In genomic region chr12:47767197-47767724, GRCh38 we compare ENCODE assay signal across 9 cellular contexts. TPM values are rescaled to one million over a fixed set of nuclear protein-coding genes. Genes with fewer than 3 reads are reported as not detected.
DNase-seq lines count a peak whose midpoint lies in the region; ATAC-seq, FAIRE-seq and TF ChIP-seq lines count a peak whose summit lies in the region.
"Had no signal": no experiment of that assay in that cellular context is flagged by ENCODE, and none has a peak within 500 bp of the region (broad histone marks: within the 10 kb centered on the region; RNA-seq: fewer than 3 reads in every experiment).

No MANE protein-coding gene starts in this region.

- peaks cover 10% of the 10 kb centered on the region for H3K27me3 Mint-ChIP-seq in CD4-positive, CD25-positive, alpha-beta regulatory T cell
- peaks cover 7% of the 10 kb centered on the region for H3K27me3 Mint-ChIP-seq in GM23338 (ENCODE audit: insufficient read depth, low read depth, poor library complexity)

- no peaks in the 10 kb centered on the region for H3K36me3 ChIP-seq in CD4-positive, CD25-positive, alpha-beta regulatory T cell (ENCODE audit: control insufficient read depth, insufficient read depth, low read length)
- H3K36me3 ChIP-seq in GM23338 (ENCODE audit: insufficient read depth) (no peaks in the 10 kb centered on the region), OCI-LY1 (ENCODE audit: insufficient read depth, low read length) (no peaks in the 10 kb centered on the region), small intestine (ENCODE audit: control insufficient read depth in 2 of 2, insufficient read depth in 2 of 2, low read length in 2 of 2) (no peaks in the 10 kb centered on the region)

- no peaks in the 10 kb centered on the region for H3K4me1 ChIP-seq in CD4-positive, CD25-positive, alpha-beta regulatory T cell (ENCODE audit: control insufficient read depth, insufficient read depth, low read length, poor library complexity, severe bottlenecking)
- peaks cover 20% of the 10 kb centered on the region for H3K4me1 ChIP-seq in GM23338 (ENCODE audit: insufficient read depth)
- H3K4me1 ChIP-seq in OCI-LY1 (ENCODE audit: insufficient read depth, low read length, severe bottlenecking): no peaks in the 10 kb centered on the region
- H3K4me1 ChIP-seq in small intestine (ENCODE audit: control insufficient read depth in 2 of 2, insufficient read depth in 1 of 2, low read depth in 1 of 2, low read length in 1 of 2): peaks cover 0 to 2% of the 10 kb centered on the region in 2 donors

- H3K9me3 Mint-ChIP-seq in CD4-positive, CD25-positive, alpha-beta regulatory T cell: no peaks in the 10 kb centered on the region
- no peaks in the 10 kb centered on the region for H3K9me3 Mint-ChIP-seq in GM23338

- DNase-seq in CD4-positive, CD25-positive, alpha-beta regulatory T cell: peak; percentile 50 to 81 (median 65)
- peak; percentile 83 for DNase-seq in GM23338 (ENCODE audit: low spot score)
- DNase-seq in activated T-cell treated with anti-CD3 and anti-CD28 coated beads, Interleukin-2, amount 50 U/mL, for 48 hours: peak; percentile 79 to 83
- DNase-seq in foreskin fibroblast: peak in 1 of 2 donors; percentile 65
- DNase-seq in small intestine: peak; percentile 81
- no peak for DNase-seq in NCI-H524 treated with DMSO at 0.1 percent for 48 hours (lab: John Stamatoyannopoulos, UW)

- TF ChIP-seq CTCF in GM23338 (conservative IDR thresholded peaks at IDR 0.05; ENCODE audit: low read depth in 2 of 2): peak; percentile 70 to 90
- peak; percentile 82 for TF ChIP-seq CTCF in OCI-LY1 (IDR thresholded peaks at IDR 0.05; ENCODE audit: low read length)
- TF ChIP-seq CTCF in foreskin fibroblast (IDR thresholded peaks at IDR 0.05; ENCODE audit: low read depth, low read length): peak; percentile 34

- peak; percentile 45 to 74 for ATAC-seq in CD4-positive, CD25-positive, alpha-beta regulatory T cell (ENCODE audit: low read depth in 2 of 2)
- ATAC-seq in GM23338: peak; percentile 70
- no peak for ATAC-seq in HG02798 (IDR thresholded peaks at IDR 0.05; ENCODE audit: poor library complexity, unreplicated experiment)

- no peak overlapping the region for H3K27ac ChIP-seq in CD4-positive, CD25-positive, alpha-beta regulatory T cell (ENCODE audit: insufficient read depth, low read length, poor library complexity, severe bottlenecking)
- H3K27ac ChIP-seq in GM23338 (ENCODE audit: low read depth): no peak overlapping the region
- H3K27ac ChIP-seq in OCI-LY1 (ENCODE audit: low read depth, low read length, poor library complexity, severe bottlenecking): no peak overlapping the region
- no peak overlapping the region for H3K27ac ChIP-seq in small intestine (ENCODE audit: low read depth in 1 of 2, low read length in 1 of 2)

- H3F3A ChIP-seq in GM23338 (replicated peaks; ENCODE audit: low read depth): peaks cover 5% of the 10 kb centered on the region
- H3F3A ChIP-seq in OCI-LY1 (ENCODE audit: insufficient read depth, low read length): no peaks in the 10 kb centered on the region

- H3K27me3 ChIP-seq in CD4-positive, CD25-positive, alpha-beta regulatory T cell (ENCODE audit: control insufficient read depth, insufficient read depth, low read length): no peaks in the 10 kb centered on the region
- H3K27me3 ChIP-seq in GM23338 (ENCODE audit: insufficient read depth) (no peaks in the 10 kb centered on the region), OCI-LY1 (ENCODE audit: insufficient read depth, low read length) (no peaks in the 10 kb centered on the region), small intestine (ENCODE audit: control insufficient read depth in 2 of 2, insufficient read depth in 2 of 2, low read length in 2 of 2) (no peaks in the 10 kb centered on the region)

- H3K4me3 Mint-ChIP-seq in CD4-positive, CD25-positive, alpha-beta regulatory T cell: peak overlapping the region in 2 of 4 donors; percentile 7 to 55
- H3K4me3 Mint-ChIP-seq in GM23338: no peak overlapping the region; the same call in 2 of the 3 replicates

- H3K4me2 ChIP-seq in GM23338 (no peak overlapping the region), OCI-LY1 (ENCODE audit: low read length) (no peak overlapping the region)

- no peak for FAIRE-seq in small intestine (lab: Jason Lieb, UNC)

- no peak overlapping the region for H2AFZ ChIP-seq in GM23338
- H2AFZ ChIP-seq in OCI-LY1 (ENCODE audit: low read length): no peak overlapping the region

- H3K79me2 ChIP-seq in GM23338 (replicated peaks; ENCODE audit: insufficient read depth) (no peaks in the 10 kb centered on the region), OCI-LY1 (ENCODE audit: insufficient read depth, low read length) (no peaks in the 10 kb centered on the region)

- H3K4me3 ChIP-seq in CD4-positive, CD25-positive, alpha-beta regulatory T cell (ENCODE audit: low read depth, low read length): no peak overlapping the region
- H3K4me3 ChIP-seq in GM23338: no peak overlapping the region
- no peak overlapping the region for H3K4me3 ChIP-seq in OCI-LY1 (ENCODE audit: low read depth, low read length, poor library complexity, severe bottlenecking)
- no peak overlapping the region for H3K4me3 ChIP-seq in foreskin fibroblast (ENCODE audit: low read depth in 1 of 2, low read length in 2 of 2)
- no peak overlapping the region for H3K4me3 ChIP-seq in small intestine (ENCODE audit: low read depth in 1 of 2, low read length in 2 of 2)

- H3K9me3 ChIP-seq in CD4-positive, CD25-positive, alpha-beta regulatory T cell (ENCODE audit: control insufficient read depth in 2 of 2, low read length in 2 of 2): no peaks in the 10 kb centered on the region
- H3K9me3 ChIP-seq in OCI-LY1 (ENCODE audit: low read length): no peaks in the 10 kb centered on the region
- H3K9me3 ChIP-seq in small intestine (ENCODE audit: control insufficient read depth, low read depth): no peaks in the 10 kb centered on the region

- no peak overlapping the region for H3K9ac ChIP-seq in OCI-LY1 (ENCODE audit: low read length)

- H3K27ac Mint-ChIP-seq in CD4-positive, CD25-positive, alpha-beta regulatory T cell: no peak overlapping the region
- no peak overlapping the region for H3K27ac Mint-ChIP-seq in GM23338

- H3K9me2 ChIP-seq in GM23338 (ENCODE audit: insufficient read depth): no peaks in the 10 kb centered on the region
- H3K9me2 ChIP-seq in OCI-LY1 (ENCODE audit: low read depth, low read length): no peaks in the 10 kb centered on the region

- H4K20me1 ChIP-seq in GM23338 (replicated peaks; ENCODE audit: insufficient read depth) (no peaks in the 10 kb centered on the region), OCI-LY1 (ENCODE audit: insufficient read depth, low read length) (no peaks in the 10 kb centered on the region)

- peaks cover 0 to 6% (median 2%) of the 10 kb centered on the region in 4 donors for H3K4me1 Mint-ChIP-seq in CD4-positive, CD25-positive, alpha-beta regulatory T cell
- H3K4me1 Mint-ChIP-seq in GM23338: peaks cover 20% of the 10 kb centered on the region

- H3K36me3 Mint-ChIP-seq in CD4-positive, CD25-positive, alpha-beta regulatory T cell: no peaks in the 10 kb centered on the region
- H3K36me3 Mint-ChIP-seq in GM23338 (ENCODE audit: low read depth): peaks cover 2% of the 10 kb centered on the region; the same call in 1 of the 3 replicates

- 32 to 52% (median 33%) methylated on average over 5 of the region's 5 CpGs for WGBS in small intestine, 3 donors

TF ChIP-seq in GM23338, 12 proteins besides CTCF, POLR2A, EP300 and RAD21 (continues in another document):
- no peak for TF ChIP-seq JUNB (IDR thresholded peaks at IDR 0.05; ENCODE audit: unreplicated experiment)
- TF ChIP-seq ETS1 (IDR thresholded peaks at IDR 0.05): no peak
- no peak for TF ChIP-seq EZH2phosphoT487 (IDR thresholded peaks at IDR 0.05; ENCODE audit: unreplicated experiment)
- TF ChIP-seq NANOG (IDR thresholded peaks at IDR 0.05; ENCODE audit: borderline replicate concordance): no peak

RNA-seq across cellular contexts. Expression of gene SLC48A1, which starts 5.8 kb away (rescaled TPM):
- total RNA-seq in CD4-positive, CD25-positive, alpha-beta regulatory T cell: 4.9 TPM
- polyA plus RNA-seq in CD4-positive, CD25-positive, alpha-beta regulatory T cell: 10 to 100 TPM in 1 of 4 donors, 1 to 10 TPM in 3; 7.3 to 12.7 (median 8.7) TPM
- 9.0 and 16.8 TPM in 2 replicates for total RNA-seq in GM23338 (2014; rRNA removed; shearing (Covaris generic))
- polyA plus RNA-seq in GM23338 (2016; fragmentation: Nextera tagmentation; extraction: Ambion mirVana): 5.8 TPM in 2 replicates
- polyA plus RNA-seq in small intestine: 10 to 100 TPM in 1 of 3 donors, 1 to 10 TPM in 2; 5.1 to 12.1 (median 5.4) TPM

RNA-seq across cellular contexts. Expression of gene RAPGEF3, which starts 8.6 kb away (rescaled TPM):
- 0.79 TPM for total RNA-seq in CD4-positive, CD25-positive, alpha-beta regulatory T cell
- polyA plus RNA-seq in CD4-positive, CD25-positive, alpha-beta regulatory T cell: under 1 TPM in 2 of 4 donors, not detected in 2; 0.10 to 0.14 TPM
- total RNA-seq in GM23338 (2014; rRNA removed; shearing (Covaris generic)): 10.4 and 11.8 TPM in 2 replicates
- polyA plus RNA-seq in GM23338 (2016; fragmentation: Nextera tagmentation; extraction: Ambion mirVana) (2.3 and 3.0 TPM in 2 replicates), small intestine (10 to 100 TPM in 1 of 3 donors, 1 to 10 TPM in 2; 2.5 to 19.8 (median 2.7) TPM)

RNA-seq across cellular contexts. Expression of gene ENDOU, which starts 42.0 kb away (rescaled TPM):
- not detected for total RNA-seq in CD4-positive, CD25-positive, alpha-beta regulatory T cell
- under 1 TPM in 1 of 4 donors, not detected in 3; 0.45 TPM for polyA plus RNA-seq in CD4-positive, CD25-positive, alpha-beta regulatory T cell
- not detected in 2 replicates for total RNA-seq in GM23338 (2014; rRNA removed; shearing (Covaris generic))
- not detected in 2 replicates for polyA plus RNA-seq in GM23338 (2016; fragmentation: Nextera tagmentation; extraction: Ambion mirVana)
- under 1 TPM in 1 of 3 donors, not detected in 2; 0.30 TPM for polyA plus RNA-seq in small intestine
- polyA plus RNA-seq: neural cell had no signal

RNA-seq across cellular contexts. Expression of gene HDAC7, which starts 52.4 kb away (rescaled TPM):
- 163 TPM for total RNA-seq in CD4-positive, CD25-positive, alpha-beta regulatory T cell
- 10 to 100 TPM; 14.0 to 15.4 (median 15.3) TPM for polyA plus RNA-seq in CD4-positive, CD25-positive, alpha-beta regulatory T cell
- 55.1 and 60.1 TPM in 2 replicates for total RNA-seq in GM23338 (2014; rRNA removed; shearing (Covaris generic))
- 37.3 and 41.3 TPM in 2 replicates for polyA plus RNA-seq in GM23338 (2016; fragmentation: Nextera tagmentation; extraction: Ambion mirVana)
- 10 to 100 TPM in 1 of 3 donors, 1 to 10 TPM in 2; 2.2 to 30.3 (median 6.2) TPM for polyA plus RNA-seq in small intestine
